8 cellular contexts compared by ENCODE assay signal in the genomic region with DNA sequence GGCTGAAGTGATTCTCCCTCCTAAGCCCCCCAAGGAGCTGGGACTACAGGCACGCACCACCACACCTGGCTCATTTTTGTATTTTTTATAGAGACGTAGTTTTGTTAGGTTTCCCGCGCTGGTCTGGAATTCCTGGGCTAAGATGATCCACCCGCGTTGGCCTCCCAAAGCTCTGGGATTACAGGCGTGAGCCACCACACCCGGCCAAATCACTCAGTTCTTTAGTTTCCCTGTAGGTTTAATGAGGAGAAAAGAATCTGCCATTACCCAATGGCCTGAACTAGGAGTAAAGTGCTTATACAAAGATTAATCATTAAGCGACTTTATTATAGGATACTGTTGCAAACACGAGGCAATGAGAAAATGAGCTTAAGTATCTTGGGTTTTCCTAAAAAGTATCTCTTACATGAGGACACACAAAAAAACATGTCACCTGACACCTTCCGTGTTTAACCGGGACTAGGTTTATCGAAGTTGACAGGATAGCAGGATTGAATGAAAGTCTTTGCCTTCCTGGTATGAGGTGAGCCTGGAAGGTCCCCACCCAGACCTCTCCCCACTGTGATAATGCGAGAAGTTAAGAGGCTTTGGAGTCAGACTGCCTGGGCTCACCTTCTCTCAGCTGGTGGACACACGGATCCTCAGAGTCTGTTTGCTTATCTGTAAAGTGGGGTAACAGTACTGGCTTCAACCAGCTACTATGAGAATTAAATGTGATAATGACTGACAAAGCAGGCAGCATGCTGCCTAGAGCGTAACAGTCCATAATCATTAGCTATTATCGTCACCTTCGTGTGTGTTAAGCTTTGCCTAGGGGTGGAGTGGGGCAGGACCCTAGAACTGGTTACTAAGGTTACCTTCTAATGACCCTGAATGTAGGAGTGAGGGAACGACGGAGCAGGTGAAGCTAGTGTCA.
DNase-seq lines count a peak whose midpoint lies in the region; ATAC-seq and TF ChIP-seq lines count a peak whose summit lies in the region.

No MANE protein-coding gene starts in this region.

- H3K36me3 Mint-ChIP-seq in activated T-cell treated with anti-CD3 and anti-CD28 coated beads, Interleukin-2, amount 50 U/mL, for 72 hours (ENCODE audit: insufficient read depth in 2 of 2) = peaks cover 5 to 7% of the 10 kb centered on the region in 2 donors

- H3K9me3 Mint-ChIP-seq in activated T-cell treated with anti-CD3 and anti-CD28 coated beads, Interleukin-2, amount 50 U/mL, for 72 hours = no peaks in the 10 kb centered on the region

- no peak overlapping the region for H3K27ac ChIP-seq in iPS-20b (ENCODE audit: low read length)
- peak overlapping the region; percentile 94 for H3K27ac ChIP-seq in smooth muscle cell (ENCODE audit: low read depth)

- no peaks in the 10 kb centered on the region for H3K9me3 ChIP-seq in iPS-20b (ENCODE audit: insufficient read depth, low read depth, low read length)
- no peaks in the 10 kb centered on the region for H3K9me3 ChIP-seq in smooth muscle cell (replicated peaks; ENCODE audit: low read depth)

- H3K4me3 ChIP-seq in iPS-20b (ENCODE audit: low read length) (peak overlapping the region; percentile 88), smooth muscle cell (peak overlapping the region; percentile 70)

- TF ChIP-seq CTCF in smooth muscle cell (IDR thresholded peaks at IDR 0.05; ENCODE audit: borderline replicate concordance, insufficient read depth, poor library complexity, severe bottlenecking) = no peak

- H3K27ac Mint-ChIP-seq in activated T-cell treated with anti-CD3 and anti-CD28 coated beads, Interleukin-2, amount 50 U/mL, for 72 hours = no peak overlapping the region

- WGBS in smooth muscle cell (ENCODE audit: low lambda C conversion rate) = 83% methylated on average over 20 of the region's 20 CpGs

- POLR2A ChIA-PET in HEK293T (lab: Yijun Ruan, JAX) = interaction anchor here (0.6 to 1.5 kb wide), 5 partner anchors 14 to 229 kb away, joined by 3 to 9 read pairs (median 4); no protein-coding TSS in a partner anchor

- H3K9ac ChIP-seq in iPS-20b (ENCODE audit: low read depth, low read length) = peak overlapping the region; percentile 99; the same call in 1 of the 2 replicates
- peak overlapping the region; percentile 96 for H3K9ac ChIP-seq in smooth muscle cell (ENCODE audit: low read depth)

- ATAC-seq in activated T-cell treated with anti-CD3 and anti-CD28 coated beads, Interleukin-2, amount 50 U/mL, for 72 hours (replicated peaks in 1 of 2) = no peak
- ATAC-seq in GM19324 (IDR thresholded peaks at IDR 0.05; ENCODE audit: low FRiP score, unreplicated experiment) = no peak
- ATAC-seq in HG03196 (IDR thresholded peaks at IDR 0.05; ENCODE audit: unreplicated experiment) = no peak

- no peaks in the 10 kb centered on the region for H4K20me1 ChIP-seq in smooth muscle cell (ENCODE audit: low read depth)

- H3K36me3 ChIP-seq in iPS-20b (ENCODE audit: insufficient read depth, low read depth, low read length) (no peaks in the 10 kb centered on the region), smooth muscle cell (ENCODE audit: low read depth) (no peaks in the 10 kb centered on the region)

- peaks cover 73% of the 10 kb centered on the region for H3K4me1 Mint-ChIP-seq in activated T-cell treated with anti-CD3 and anti-CD28 coated beads, Interleukin-2, amount 50 U/mL, for 72 hours (ENCODE audit: low read depth)

- CTCF ChIA-PET in HEK293T (lab: Yijun Ruan, JAX) = interaction anchor here (0.6 to 1.5 kb wide), 3 partner anchors 120 to 143 kb away, joined by 3 to 5 read pairs (median 4); no protein-coding TSS in a partner anchor

- peaks cover 30% of the 10 kb centered on the region for H3K27me3 ChIP-seq in iPS-20b (ENCODE audit: insufficient read depth, low read length)
- H3K27me3 ChIP-seq in smooth muscle cell (ENCODE audit: low read depth) = no peaks in the 10 kb centered on the region

- no peaks in the 10 kb centered on the region for H3K79me2 ChIP-seq in smooth muscle cell (ENCODE audit: low read depth)

- H3K4me1 ChIP-seq in iPS-20b (ENCODE audit: insufficient read depth, low read length) (peaks cover 6% of the 10 kb centered on the region; the same call in 1 of the 2 replicates), smooth muscle cell (ENCODE audit: low read depth) (no peaks in the 10 kb centered on the region)

- H3K4me2 ChIP-seq in smooth muscle cell = peak overlapping the region; percentile 96

- no peak overlapping the region for H2AFZ ChIP-seq in smooth muscle cell (ENCODE audit: low read depth)

- DNase-seq in HEK293T (ENCODE audit: extremely low spot score) = no peak
- no peak for DNase-seq in activated T-cell treated with anti-CD3 and anti-CD28 coated beads, Interleukin-2, amount 50 U/mL, for 72 hours
- no peak for DNase-seq in smooth muscle cell (lab: John Stamatoyannopoulos, UW; ENCODE audit: unreplicated experiment)
- no peak for DNase-seq in effector CD4-positive, alpha-beta T cell
- no peak for DNase-seq in DMS153 (lab: John Stamatoyannopoulos, UW)

- H3F3A ChIP-seq in smooth muscle cell (ENCODE audit: low read depth) = no peaks in the 10 kb centered on the region

- peak overlapping the region; percentile 94 to 97 for H3K4me3 Mint-ChIP-seq in activated T-cell treated with anti-CD3 and anti-CD28 coated beads, Interleukin-2, amount 50 U/mL, for 72 hours

- peaks cover 31% of the 10 kb centered on the region for H3K27me3 Mint-ChIP-seq in activated T-cell treated with anti-CD3 and anti-CD28 coated beads, Interleukin-2, amount 50 U/mL, for 72 hours (ENCODE audit: low read depth)

TF ChIP-seq in HEK293T, 16 proteins besides CTCF, POLR2A, EP300 and RAD21:
- TF ChIP-seq ZNF384 (IDR thresholded peaks at IDR 0.05) = no peak
- TF ChIP-seq L3MBTL2 (conservative IDR thresholded peaks at IDR 0.05) = 0 out of 2 replicates have a peak, but pooled peaks have one; percentile 6
